ENCODE assay signal across 9 cellular contexts in the genomic region with DNA sequence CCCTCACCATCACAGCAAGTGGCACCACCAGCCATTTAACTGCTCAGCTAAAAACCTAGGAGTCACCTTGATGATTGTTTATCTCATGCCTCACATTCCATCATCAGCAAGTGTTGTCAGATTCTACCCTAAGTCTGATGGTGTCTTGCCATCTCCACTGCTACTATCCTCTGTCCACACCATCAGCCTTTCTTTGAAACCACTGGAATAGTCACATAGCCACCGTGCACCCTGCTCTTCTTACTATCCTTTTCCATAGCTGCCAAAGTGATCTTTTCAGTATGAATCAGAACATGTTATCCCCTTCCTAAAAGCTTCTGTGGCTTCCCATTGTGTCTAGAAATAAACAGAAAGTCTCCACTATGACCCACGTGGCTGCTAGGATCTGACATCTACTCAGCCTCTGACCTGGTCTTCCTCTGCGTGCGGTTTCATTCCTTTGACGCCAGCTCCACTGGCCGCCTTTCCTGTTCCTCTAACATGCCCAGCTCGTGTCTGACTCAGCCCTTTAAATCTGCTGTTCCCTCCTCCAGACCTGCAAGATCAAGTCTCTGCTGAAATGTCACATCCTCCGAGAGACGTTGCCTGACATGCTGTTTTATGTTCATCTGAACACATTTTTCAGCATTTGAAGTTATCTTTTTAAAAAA. TPM values are rescaled to one million over a fixed set of nuclear protein-coding genes. Genes with fewer than 3 reads are reported as not detected.
A peak's percentile ranks its signal among the peaks of the same experiment; 100 is the strongest.
DNase-seq lines count a peak whose midpoint lies in the region; ATAC-seq and TF ChIP-seq lines count a peak whose summit lies in the region.
"Had no signal": no experiment of that assay in that cellular context is flagged by ENCODE, and none has a peak within 500 bp of the region (broad histone marks: within the 10 kb centered on the region; RNA-seq: fewer than 3 reads in every experiment).

No MANE protein-coding gene starts in this region.

- WGBS in spleen, 5 donors: 6 to 24% (median 17%) methylated on average over 9 of the region's 9 CpGs

- H3K27me3 Mint-ChIP-seq in activated CD4-positive, alpha-beta memory T cell treated with anti-CD3 and anti-CD28 coated beads for 36 hours: peaks cover 2% of the 10 kb centered on the region
- H3K27me3 Mint-ChIP-seq in CD8-positive, alpha-beta memory T cell: peaks cover 0 to 9% of the 10 kb centered on the region in 2 donors

- H3K9me3 Mint-ChIP-seq in activated CD4-positive, alpha-beta memory T cell treated with anti-CD3 and anti-CD28 coated beads for 36 hours: no peaks in the 10 kb centered on the region
- H3K9me3 Mint-ChIP-seq in CD8-positive, alpha-beta memory T cell: no peaks in the 10 kb centered on the region

- H3K4me1 ChIP-seq in spleen: peaks cover 2 to 13% (median 5%) of the 10 kb centered on the region in 6 donors
- H3K4me1 ChIP-seq in CD8-positive, alpha-beta memory T cell (ENCODE audit: insufficient read depth, low read length): no peaks in the 10 kb centered on the region

- POLR2A ChIA-PET in activated CD4-positive, alpha-beta memory T cell treated with anti-CD3 and anti-CD28 coated beads for 36 hours (lab: Charles Lee): no interaction called here
- POLR2A ChIA-PET in CD8-positive, alpha-beta memory T cell (lab: Charles Lee): no interaction called here

- TF ChIP-seq CTCF in spleen (IDR thresholded peaks at IDR 0.05 in 8 of 11, conservative IDR thresholded peaks at IDR 0.05 in 3 of 11): no peak

- H3K27ac ChIP-seq in spleen: peak overlapping the region; percentile 22 to 73 (median 57)
- H3K27ac ChIP-seq in CD8-positive, alpha-beta memory T cell (ENCODE audit: low read depth, low read length): no peak overlapping the region
- H3K27ac ChIP-seq: KMS-11 had no signal

- H3K27ac Mint-ChIP-seq in activated CD4-positive, alpha-beta memory T cell treated with anti-CD3 and anti-CD28 coated beads for 36 hours: no peak overlapping the region
- no peak overlapping the region for H3K27ac Mint-ChIP-seq in CD8-positive, alpha-beta memory T cell

- CTCF ChIA-PET in activated CD4-positive, alpha-beta memory T cell treated with anti-CD3 and anti-CD28 coated beads for 36 hours (lab: Charles Lee): interaction anchor here (1.0 to 2.3 kb wide), 3 partner anchors 10 to 252 kb away, joined by 3 to 9 read pairs (median 3); no protein-coding TSS in a partner anchor
- CTCF ChIA-PET in CD8-positive, alpha-beta memory T cell (lab: Charles Lee): interaction anchor here (1.9 kb wide), 1 partner anchor 12 kb away, joined by 8 read pairs; no protein-coding TSS in a partner anchor

- no peak for TF ChIP-seq POLR2A in spleen (IDR thresholded peaks at IDR 0.05)

- H3K27me3 ChIP-seq in spleen (replicated peaks in 1 of 7): no peaks in the 10 kb centered on the region
- H3K27me3 ChIP-seq in CD8-positive, alpha-beta memory T cell (ENCODE audit: insufficient read depth, low read length, poor library complexity, severe bottlenecking): no peaks in the 10 kb centered on the region

- no peaks in the 10 kb centered on the region for H3K9me3 ChIP-seq in spleen
- no peaks in the 10 kb centered on the region for H3K9me3 ChIP-seq in CD8-positive, alpha-beta memory T cell (ENCODE audit: low read length)

- ATAC-seq in left cardiac atrium (peak; percentile 78 to 90), GM18867 (IDR thresholded peaks at IDR 0.05; ENCODE audit: unreplicated experiment) (no peak)

- DNase-seq in KBM-7 (peak; percentile 10), left cardiac atrium (peak; percentile 69), spleen (peak; percentile 77), GM19240 (ENCODE audit: insufficient read length, low spot score) (no peak), NCI-H748 treated with DMSO at 0.1 percent for 48 hours (lab: John Stamatoyannopoulos, UW) (no peak)
- peak; percentile 62 for DNase-seq in activated CD4-positive, alpha-beta memory T cell treated with anti-CD3 and anti-CD28 coated beads for 36 hours
- no peak for DNase-seq in CD8-positive, alpha-beta memory T cell

- H3K4me1 Mint-ChIP-seq in activated CD4-positive, alpha-beta memory T cell treated with anti-CD3 and anti-CD28 coated beads for 36 hours (ENCODE audit: low read depth): peaks cover 6% of the 10 kb centered on the region
- peaks cover 5 to 7% (median 7%) of the 10 kb centered on the region in 3 donors for H3K4me1 Mint-ChIP-seq in CD8-positive, alpha-beta memory T cell

- no peaks in the 10 kb centered on the region for H3K36me3 Mint-ChIP-seq in activated CD4-positive, alpha-beta memory T cell treated with anti-CD3 and anti-CD28 coated beads for 36 hours
- no peaks in the 10 kb centered on the region for H3K36me3 Mint-ChIP-seq in CD8-positive, alpha-beta memory T cell

- intact Hi-C loops in activated CD4-positive, alpha-beta memory T cell treated with anti-CD3 and anti-CD28 coated beads for 36 hours (cut with micrococcal nuclease): loop anchor here (1.0 kb wide), 1 partner anchor 66 kb away; no protein-coding TSS in a partner anchor
- intact Hi-C loops in left cardiac atrium (cut with DNase I) (no loop called here), spleen (cut with DNase I; ENCODE audit: low total_unique reads) (no loop called here)

- in situ Hi-C loops in KBM-7 (cut with MboI; ENCODE audit: low pct_unique_long_range_greater_than_20kb, low sequenced_read_pairs): no loop called here

- H3K36me3 ChIP-seq in spleen: no peaks in the 10 kb centered on the region
- H3K36me3 ChIP-seq in CD8-positive, alpha-beta memory T cell (ENCODE audit: insufficient read depth, low read length): no peaks in the 10 kb centered on the region

- H3K4me3 Mint-ChIP-seq in activated CD4-positive, alpha-beta memory T cell treated with anti-CD3 and anti-CD28 coated beads for 36 hours: no peak overlapping the region
- peak overlapping the region in 1 of 7 donors; percentile 2 for H3K4me3 Mint-ChIP-seq in CD8-positive, alpha-beta memory T cell

- no peak overlapping the region for H3K4me3 ChIP-seq in spleen
- H3K4me3 ChIP-seq in CD8-positive, alpha-beta memory T cell (ENCODE audit: low read length): no peak overlapping the region

RNA-seq across cellular contexts. Expression of a gene that starts 16.5 kb away (rescaled TPM):
- under 1 TPM; 0.53 to 0.69 TPM for total RNA-seq in activated CD4-positive, alpha-beta memory T cell treated with anti-CD3 and anti-CD28 coated beads for 36 hours
- 1 to 10 TPM; 4.1 to 4.8 TPM for total RNA-seq in left cardiac atrium
- total RNA-seq in spleen: 10 to 100 TPM; 20.0 to 52.0 (median 35.3) TPM
- polyA plus RNA-seq in spleen: 1 to 10 TPM; 4.2 to 8.2 (median 4.6) TPM
- total RNA-seq in CD8-positive, alpha-beta memory T cell: 1 to 10 TPM; 4.1 to 5.3 TPM
- polyA plus RNA-seq in CD8-positive, alpha-beta memory T cell: 30.4 TPM

RNA-seq across cellular contexts. Expression of a gene that starts 31.8 kb away (rescaled TPM):
- total RNA-seq in activated CD4-positive, alpha-beta memory T cell treated with anti-CD3 and anti-CD28 coated beads for 36 hours: not detected
- 10 to 100 TPM; 12.8 to 15.3 TPM for total RNA-seq in left cardiac atrium
- total RNA-seq in spleen: 100 to 1,000 TPM; 107 to 259 (median 141) TPM
- 10 to 100 TPM; 18.7 to 33.6 (median 30.8) TPM for polyA plus RNA-seq in spleen
- total RNA-seq in CD8-positive, alpha-beta memory T cell: 1 to 10 TPM; 1.0 to 1.3 TPM
- polyA plus RNA-seq in CD8-positive, alpha-beta memory T cell: not detected

Comparison
In these comparisons a context has a peak if more than half of its experiments do, and no peak if none do; other contexts are left out.
1. DNase-seq: peak in KBM-7 (single experiment), activated CD4-positive, alpha-beta memory T cell treated with anti-CD3 and anti-CD28 coated beads for 36 hours (single experiment), left cardiac atrium (single experiment) and spleen (single experiment); none in CD8-positive, alpha-beta memory T cell (0 of 5), GM19240 (single experiment) and NCI-H748 treated with DMSO at 0.1 percent for 48 hours (single experiment).
2. RNA of a gene that starts 31.8 kb away (total RNA-seq): 107 to 259 TPM in spleen; 12.8 to 15.3 TPM in left cardiac atrium, 1.0 to 1.3 TPM in CD8-positive, alpha-beta memory T cell and not detected in activated CD4-positive, alpha-beta memory T cell treated with anti-CD3 and anti-CD28 coated beads for 36 hours; every median in the first group is over 4 times any median in the second.